ENCODE assay signal across 20 cellular contexts in genomic region chr18:3914833-3915598, GRCh38.
DNase-seq lines count a peak whose midpoint lies in the region; ATAC-seq and TF ChIP-seq lines count a peak whose summit lies in the region.
"Had no signal": no experiment of that assay in that cellular context is flagged by ENCODE, and none has a peak within 500 bp of the region (broad histone marks: within the 10 kb centered on the region; RNA-seq: fewer than 3 reads in every experiment).

No MANE protein-coding gene starts in this region.

- in situ Hi-C loops in transverse colon (cut with MboI; ENCODE audit: low pct_ligation_motif_present in 1 of 4, low pct_unique_long_range_greater_than_20kb in 1 of 4, low sequenced_read_pairs in 3 of 4), result no loop called here

- TF ChIP-seq CTCF in colonic mucosa (IDR thresholded peaks at IDR 0.05), result no peak
- TF ChIP-seq CTCF in transverse colon (IDR thresholded peaks at IDR 0.05), result no peak

- H3K9ac ChIP-seq in colonic mucosa (ENCODE audit: low read depth in 2 of 2, low read length in 2 of 2), result no peak overlapping the region
- H3K9ac ChIP-seq: neural progenitor cell had no signal

- H3K36me3 ChIP-seq in colonic mucosa, result no peaks in the 10 kb centered on the region
- no peaks in the 10 kb centered on the region for H3K36me3 ChIP-seq in transverse colon
- H3K36me3 ChIP-seq: BE2C, MG63, neural progenitor cell, spleen, thoracic aorta had no signal

- DNase-seq in NCI-H524 treated with DMSO at 0.1 percent for 48 hours (lab: John Stamatoyannopoulos, UW) (peak; percentile 36), epithelial cell of prostate (ENCODE audit: low read depth, low spot score) (no peak), colonic mucosa (no peak), transverse colon (no peak), NCI-H1092 (lab: John Stamatoyannopoulos, UW) (no peak)
- DNase-seq: activated CD4-positive, alpha-beta T cell treated with anti-CD3 and anti-CD28 coated beads for 36 hours; activated effector memory CD4-positive, alpha-beta T cell treated with Interleukin-2 at 50 U/mL for 16 hours; amniotic stem cell; BE2C; DMS153; effector CD8-positive, alpha-beta T cell; HFFc6; islet precursor cell; MG63; NCI-H2227 treated with DMSO at 0.1 percent for 48 hours; spleen had no signal

- H3K27ac ChIP-seq in epithelial cell of prostate (peak overlapping the region; percentile 2), colonic mucosa (no peak overlapping the region), transverse colon (no peak overlapping the region)
- H3K27ac ChIP-seq: neural progenitor cell, spleen, thoracic aorta had no signal

- intact Hi-C loops in colonic mucosa (cut with DNase I) (no loop called here), transverse colon (cut with DNase I; ENCODE audit: low total_unique reads) (no loop called here)

- H3K9me3 ChIP-seq in colonic mucosa (no peaks in the 10 kb centered on the region), transverse colon (no peaks in the 10 kb centered on the region)
- H3K9me3 ChIP-seq: BE2C, MG63, spleen, thoracic aorta had no signal

- H3K4me3 ChIP-seq in colonic mucosa (no peak overlapping the region), transverse colon (no peak overlapping the region)
- H3K4me3 ChIP-seq: MG63, neural progenitor cell, spleen, thoracic aorta had no signal

- no peaks in the 10 kb centered on the region for H3K27me3 ChIP-seq in colonic mucosa
- H3K27me3 ChIP-seq in transverse colon, result peaks cover 3% of the 10 kb centered on the region
- H3K27me3 ChIP-seq: BE2C, MG63, neural progenitor cell had no signal

- WGBS in transverse colon (ENCODE audit: low coverage in 1 of 2), 2 donors, result 80% methylated on average over 2 of the region's 2 CpGs; no CpG with 5 or more reads in 1 of the 2 donors

- H3K4me1 ChIP-seq in colonic mucosa (no peaks in the 10 kb centered on the region), transverse colon (no peaks in the 10 kb centered on the region)
- H3K4me1 ChIP-seq: BE2C, neural progenitor cell, spleen had no signal

- TF ChIP-seq POLR2A in transverse colon (IDR thresholded peaks at IDR 0.05), result no peak

- ATAC-seq in GM18498 (IDR thresholded peaks at IDR 0.05; ENCODE audit: unreplicated experiment), result peak; percentile 52
- peak; percentile 67 for ATAC-seq in GM19397 (IDR thresholded peaks at IDR 0.05; ENCODE audit: unreplicated experiment)
- ATAC-seq: activated CD4-positive, alpha-beta T cell treated with anti-CD3 and anti-CD28 coated beads for 36 hours had no signal

- no peak for TF ChIP-seq EP300 in transverse colon (IDR thresholded peaks at IDR 0.05; ENCODE audit: low read depth)
